16 cellular contexts compared by ENCODE assay signal in genomic region chr18:24942144-24942543, GRCh38.
"Had no signal": no experiment of that assay in that cellular context is flagged by ENCODE, and none has a peak within 500 bp of the region (broad histone marks: within the 10 kb centered on the region; RNA-seq: fewer than 3 reads in every experiment).

No MANE protein-coding gene starts in this region.

- ATAC-seq: activated CD8-positive, alpha-beta T cell treated with anti-CD3 and anti-CD28 coated beads for 36 hours; activated T-helper 17 cell treated with anti-CD3 and anti-CD28 coated beads, Interleukin-2, amount 50 U/mL, for 72 hours; effector memory CD8-positive, alpha-beta T cell; left lung; naive thymus-derived CD4-positive, alpha-beta T cell; right cardiac atrium had no signal

- DNase-seq: activated CD4-positive, alpha-beta T cell treated with anti-CD3 and anti-CD28 coated beads for 48 hours; activated CD4-positive, CD25-positive, alpha-beta regulatory T cell; activated CD8-positive, alpha-beta T cell treated with anti-CD3 and anti-CD28 coated beads for 36 hours; activated naive CD4-positive, alpha-beta T cell; activated naive CD8-positive, alpha-beta T cell treated with anti-CD3 and anti-CD28 coated beads for 36 hours; activated T-cell treated with anti-CD3 and anti-CD28 coated beads, Interleukin-2, amount 50 U/mL, for 1 hour; amniotic stem cell; caudate nucleus; effector memory CD8-positive, alpha-beta T cell; esophagus squamous epithelium; hypothalamus; left lung; naive thymus-derived CD4-positive, alpha-beta T cell; T-helper 9 cell had no signal
